15 cellular contexts compared by ENCODE assay signal in genomic region chr18:70333757-70334156, GRCh38. TPM values are rescaled to one million over a fixed set of nuclear protein-coding genes. Genes with fewer than 3 reads are reported as not detected.
DNase-seq lines count a peak whose midpoint lies in the region; ATAC-seq and TF ChIP-seq lines count a peak whose summit lies in the region.
"Had no signal": no experiment of that assay in that cellular context is flagged by ENCODE, and none has a peak within 500 bp of the region (broad histone marks: within the 10 kb centered on the region; RNA-seq: fewer than 3 reads in every experiment).

No MANE protein-coding gene starts in this region.

- H3K27me3 ChIP-seq in RWPE2 (ENCODE audit: insufficient read depth, poor library complexity, severe bottlenecking) (no peaks in the 10 kb centered on the region), ovary (no peaks in the 10 kb centered on the region)
- H3K27me3 ChIP-seq: adrenal gland, uterus had no signal

- H3K4me3 Mint-ChIP-seq in activated T-helper 1 cell treated with anti-CD3 and anti-CD28 coated beads, Interleukin-12 subunit alpha, Interleukin-12 subunit beta, Interleukin-2, Interleukin-4 antibody, amounts not matched to agents 30 ng/mL and 10 ng/mL and 1 ng/mL, durations not matched to agents 14 hours and 24 hours and 36 hours: no peak overlapping the region
- H3K4me3 Mint-ChIP-seq: neural crest cell had no signal

- H3K36me3 Mint-ChIP-seq in activated T-helper 1 cell treated with anti-CD3 and anti-CD28 coated beads, Interleukin-12 subunit alpha, Interleukin-12 subunit beta, Interleukin-2, Interleukin-4 antibody, amounts not matched to agents 30 ng/mL and 10 ng/mL and 1 ng/mL, durations not matched to agents 14 hours and 24 hours and 36 hours (ENCODE audit: low read depth): no peaks in the 10 kb centered on the region

- H3K4me1 ChIP-seq in RWPE2 (ENCODE audit: insufficient read depth, poor library complexity, severe bottlenecking): peaks cover 45% of the 10 kb centered on the region
- no peaks in the 10 kb centered on the region for H3K4me1 ChIP-seq in ovary (ENCODE audit: insufficient read depth)
- H3K4me1 ChIP-seq: uterus had no signal

- DNase-seq in ELR (ENCODE audit: low read depth) (peak; percentile 93), RWPE2 (ENCODE audit: low spot score) (peak; percentile 67), fibroblast of the aortic adventitia (ENCODE audit: low read depth) (peak; percentile 99), retinal pigment epithelial cell (ENCODE audit: low read depth) (peak; percentile 83), HuH-7 (ENCODE audit: low spot score) (no peak), ovary (no peak)
- DNase-seq in activated T-helper 1 cell treated with anti-CD3 and anti-CD28 coated beads, Interleukin-12 subunit alpha, Interleukin-12 subunit beta, Interleukin-2, Interleukin-4 antibody, amounts not matched to agents 30 ng/mL and 10 ng/mL and 1 ng/mL, durations not matched to agents 14 hours and 24 hours and 36 hours (ENCODE audit: low spot score): no peak
- DNase-seq: activated CD4-positive, alpha-beta T cell treated with anti-CD3 and anti-CD28 coated beads, Interleukin-2, amount 50 U/mL, for 4 hours; DMS79 treated with DMSO at 0.1 percent for 48 hours; glutamatergic neuron; NCI-H2107; uterus had no signal

- 45 to 95% (median 79%) methylated on average over 2 of the region's 2 CpGs for WGBS in ovary, 3 donors

- no peak for TF ChIP-seq CTCF in RWPE2 (IDR thresholded peaks at IDR 0.05; ENCODE audit: poor library complexity, severe bottlenecking)
- TF ChIP-seq CTCF in fibroblast of the aortic adventitia (IDR thresholded peaks at IDR 0.05; ENCODE audit: insufficient read depth, low read length): no peak
- TF ChIP-seq CTCF in retinal pigment epithelial cell (conservative IDR thresholded peaks at IDR 0.05; ENCODE audit: low read depth, low read length): no peak
- TF ChIP-seq CTCF in ovary (IDR thresholded peaks at IDR 0.05): no peak

- H3K9me3 Mint-ChIP-seq in activated T-helper 1 cell treated with anti-CD3 and anti-CD28 coated beads, Interleukin-12 subunit alpha, Interleukin-12 subunit beta, Interleukin-2, Interleukin-4 antibody, amounts not matched to agents 30 ng/mL and 10 ng/mL and 1 ng/mL, durations not matched to agents 14 hours and 24 hours and 36 hours: no peaks in the 10 kb centered on the region

- H3K4me3 ChIP-seq in RWPE2 (ENCODE audit: severe bottlenecking): no peak overlapping the region
- no peak overlapping the region for H3K4me3 ChIP-seq in fibroblast of the aortic adventitia (ENCODE audit: low read depth, low read length)
- no peak overlapping the region for H3K4me3 ChIP-seq in retinal pigment epithelial cell (ENCODE audit: low read length)
- no peak overlapping the region for H3K4me3 ChIP-seq in ovary
- H3K4me3 ChIP-seq: adrenal gland, uterus had no signal

- ATAC-seq in RWPE2 (ENCODE audit: low read depth) (peak; percentile 79), HG03045 (IDR thresholded peaks at IDR 0.05; ENCODE audit: unreplicated experiment) (no peak)

- H3K27ac Mint-ChIP-seq in activated T-helper 1 cell treated with anti-CD3 and anti-CD28 coated beads, Interleukin-12 subunit alpha, Interleukin-12 subunit beta, Interleukin-2, Interleukin-4 antibody, amounts not matched to agents 30 ng/mL and 10 ng/mL and 1 ng/mL, durations not matched to agents 14 hours and 24 hours and 36 hours: no peak overlapping the region

- H3K9me3 ChIP-seq in RWPE2 (ENCODE audit: severe bottlenecking) (peaks cover 4% of the 10 kb centered on the region), ovary (no peaks in the 10 kb centered on the region)
- H3K9me3 ChIP-seq: uterus had no signal

- intact Hi-C loops in ovary (cut with DNase I): no loop called here
- intact Hi-C loops in activated T-helper 1 cell treated with anti-CD3 and anti-CD28 coated beads, Interleukin-12 subunit alpha, Interleukin-12 subunit beta, Interleukin-2, Interleukin-4 antibody, amounts not matched to agents 30 ng/mL and 10 ng/mL and 1 ng/mL, durations not matched to agents 14 hours and 24 hours and 36 hours (cut with micrococcal nuclease): no loop called here

- H3K36me3 ChIP-seq in RWPE2 (ENCODE audit: low read depth) (peaks cover 4% of the 10 kb centered on the region), ovary (no peaks in the 10 kb centered on the region)
- H3K36me3 ChIP-seq: adrenal gland, uterus had no signal

- H3K27me3 Mint-ChIP-seq in activated T-helper 1 cell treated with anti-CD3 and anti-CD28 coated beads, Interleukin-12 subunit alpha, Interleukin-12 subunit beta, Interleukin-2, Interleukin-4 antibody, amounts not matched to agents 30 ng/mL and 10 ng/mL and 1 ng/mL, durations not matched to agents 14 hours and 24 hours and 36 hours (ENCODE audit: insufficient read depth): peaks cover 2% of the 10 kb centered on the region

- H3K4me1 Mint-ChIP-seq in activated T-helper 1 cell treated with anti-CD3 and anti-CD28 coated beads, Interleukin-12 subunit alpha, Interleukin-12 subunit beta, Interleukin-2, Interleukin-4 antibody, amounts not matched to agents 30 ng/mL and 10 ng/mL and 1 ng/mL, durations not matched to agents 14 hours and 24 hours and 36 hours (ENCODE audit: low read depth): no peaks in the 10 kb centered on the region

- no peak for TF ChIP-seq POLR2A in ovary (IDR thresholded peaks at IDR 0.05)

- H3K27ac ChIP-seq in RWPE2 (ENCODE audit: poor library complexity, severe bottlenecking) (peak overlapping the region; percentile 90), ovary (no peak overlapping the region)
- H3K27ac ChIP-seq: uterus had no signal

- TF ChIP-seq EP300 in ovary (IDR thresholded peaks at IDR 0.05): no peak

RNA-seq across cellular contexts. Expression of gene SOCS6, which starts 44.9 kb away (rescaled TPM):
- total RNA-seq in fibroblast of the aortic adventitia (ENCODE audit: low replicate concordance): 26.2 and 36.7 TPM in 2 replicates
- 10 to 100 TPM in 6 of 7 donors, 1 to 10 TPM in 1; 9.8 to 23.8 (median 17.7) TPM for total RNA-seq in ovary
- polyA plus RNA-seq in ovary: 1 to 10 TPM; 8.1 to 8.8 TPM
- 3.7 and 3.9 TPM in 2 replicates for total RNA-seq in activated T-helper 1 cell treated with anti-CD3 and anti-CD28 coated beads, Interleukin-12 subunit alpha, Interleukin-12 subunit beta, Interleukin-2, Interleukin-4 antibody, amounts not matched to agents 30 ng/mL and 10 ng/mL and 1 ng/mL, durations not matched to agents 14 hours and 24 hours and 36 hours

Comparison
In these comparisons a context has a peak if more than half of its experiments do, and no peak if none do; other contexts are left out.
1. DNase-seq: peak in ELR (single experiment), RWPE2 (single experiment), fibroblast of the aortic adventitia (single experiment) and retinal pigment epithelial cell (single experiment); none in HuH-7 (single experiment), ovary (0 of 5) and activated T-helper 1 cell treated with anti-CD3 and anti-CD28 coated beads, Interleukin-12 subunit alpha, Interleukin-12 subunit beta, Interleukin-2, Interleukin-4 antibody, amounts not matched to agents 30 ng/mL and 10 ng/mL and 1 ng/mL, durations not matched to agents 14 hours and 24 hours and 36 hours (single experiment).